ENCODE assay signal across 19 cellular contexts in genomic region chr17:45935710-45936509, GRCh38.
"Had no signal": no experiment of that assay in that cellular context is flagged by ENCODE, and none has a peak within 500 bp of the region (broad histone marks: within the 10 kb centered on the region; RNA-seq: fewer than 3 reads in every experiment).

No MANE protein-coding gene starts in this region.

- DNase-seq: activated CD4-positive, alpha-beta T cell treated with anti-CD3 and anti-CD28 coated beads, Interleukin-2, amount 50 U/mL, for 1 hour; activated CD8-positive, alpha-beta memory T cell treated with anti-CD3 and anti-CD28 coated beads for 24 hours; activated gamma-delta T cell; activated T-cell treated with anti-CD3 and anti-CD28 coated beads, Interleukin-2, amount 50 U/mL, for 72 hours; foreskin keratinocyte; left ventricle myocardium inferior; right cardiac atrium; small intestine; stimulated activated CD4-positive, alpha-beta T cell treated with anti-CD3 and anti-CD28 coated beads, Interleukin-15, amount 100 ng/mL, for 24 hours; stimulated activated CD4-positive, alpha-beta T cell treated with anti-CD3 and anti-CD28 coated beads, Interleukin-2, amount 100 ng/mL, for 48 hours; stomach; T-helper 1 cell; T1000; testis; upper lobe of left lung had no signal

- H3K27ac ChIP-seq: cardiac muscle cell, foreskin keratinocyte, left ventricle myocardium inferior, prostate gland, stomach, testis, upper lobe of left lung had no signal

- H3K9me3 ChIP-seq: left ventricle myocardium inferior, prostate gland, stomach, testis, upper lobe of left lung had no signal

- H3K27me3 ChIP-seq: testis, upper lobe of left lung had no signal

- H3K36me3 ChIP-seq: cardiac muscle cell, left ventricle myocardium inferior, prostate gland, stomach, upper lobe of left lung had no signal

- H3K27ac Mint-ChIP-seq: activated naive CD8-positive, alpha-beta T cell; activated T-cell treated with anti-CD3 and anti-CD28 coated beads, Interleukin-2, amount 50 U/mL, for 72 hours had no signal

- H3K4me3 Mint-ChIP-seq: activated naive CD8-positive, alpha-beta T cell; activated T-cell treated with anti-CD3 and anti-CD28 coated beads, Interleukin-2, amount 50 U/mL, for 72 hours; neural crest cell had no signal

- H3K4me1 ChIP-seq: foreskin keratinocyte, testis had no signal

- H3K4me3 ChIP-seq: cardiac muscle cell, left ventricle myocardium inferior, prostate gland, stomach, testis, upper lobe of left lung had no signal

- H3K36me3 Mint-ChIP-seq: activated naive CD8-positive, alpha-beta T cell had no signal

- H3K9me3 Mint-ChIP-seq: activated T-cell treated with anti-CD3 and anti-CD28 coated beads, Interleukin-2, amount 50 U/mL, for 72 hours; neural crest cell had no signal

- ATAC-seq: activated T-cell treated with anti-CD3 and anti-CD28 coated beads, Interleukin-2, amount 50 U/mL, for 72 hours; foreskin keratinocyte; right cardiac atrium had no signal
